1 cellular context compared by ENCODE assay signal in genomic region chr2:181613241-181613640, GRCh38.
TF ChIP-seq lines count a peak whose summit lies in the region.

No MANE protein-coding gene starts in this region.

TF ChIP-seq in H1, 55 proteins besides CTCF, POLR2A, EP300 and RAD21:
- TF ChIP-seq GTF2F1 (IDR thresholded peaks at IDR 0.05; ENCODE audit: borderline replicate concordance, low read depth, low read length): no peak
TF ChIP-seq in H1: peak in this region for 0.
